Comparison of ENCODE assay signal across 16 cellular contexts in genomic region chr10:79023489-79024162, GRCh38. TPM values are rescaled to one million over a fixed set of nuclear protein-coding genes. Genes with fewer than 3 reads are reported as not detected.
DNase-seq lines count a peak whose midpoint lies in the region; ATAC-seq and TF ChIP-seq lines count a peak whose summit lies in the region.
"Had no signal": no experiment of that assay in that cellular context is flagged by ENCODE, and none has a peak within 500 bp of the region (broad histone marks: within the 10 kb centered on the region; RNA-seq: fewer than 3 reads in every experiment).

No MANE protein-coding gene starts in this region.

- peaks cover 7% of the 10 kb centered on the region for H3F3A ChIP-seq in MM.1S (ENCODE audit: insufficient read depth, low read length)

- H3K4me1 Mint-ChIP-seq in chondrocyte (ENCODE audit: low read depth), result peaks cover 3% of the 10 kb centered on the region

- H4K20me1 ChIP-seq in MM.1S (ENCODE audit: insufficient read depth, low read length), result no peaks in the 10 kb centered on the region

- no peak overlapping the region for H3K4me3 Mint-ChIP-seq in chondrocyte (ENCODE audit: unreplicated experiment)
- H3K4me3 Mint-ChIP-seq: activated CD8-positive, alpha-beta T cell treated with anti-CD3 and anti-CD28 coated beads for 36 hours had no signal

- DNase-seq in MM.1S (no peak), chondrocyte (ENCODE audit: low spot score) (peak; percentile 41), left lobe of liver (ENCODE audit: low spot score) (peak; percentile 87), gastrocnemius medialis (peak; percentile 30 to 74)
- DNase-seq: activated CD8-positive, alpha-beta T cell treated with anti-CD3 and anti-CD28 coated beads for 36 hours; mesendoderm; MV-4-11; NCI-H2171 treated with DMSO at 0.1 percent for 48 hours; SK-N-SH; stimulated activated CD4-positive, alpha-beta T cell treated with anti-CD3 and anti-CD28 coated beads, Interleukin-1b, Interleukin-23, amount 100 ng/mL, for 48 hours had no signal

- H3K9me3 ChIP-seq in MM.1S (replicated peaks; ENCODE audit: insufficient read depth, low read length) (no peaks in the 10 kb centered on the region), gastrocnemius medialis (no peaks in the 10 kb centered on the region)
- H3K9me3 ChIP-seq: SK-N-SH, thyroid gland had no signal

- H3K9ac ChIP-seq in MM.1S (ENCODE audit: low read length), result peak overlapping the region; percentile 63
- H3K9ac ChIP-seq: SK-N-SH had no signal

- peak overlapping the region; percentile 4; the same call in 1 of the 2 replicates for H2AFZ ChIP-seq in MM.1S (ENCODE audit: low read length)

- no peak for TF ChIP-seq POLR2A in gastrocnemius medialis (IDR thresholded peaks at IDR 0.05)

- intact Hi-C loops in gastrocnemius medialis (cut with DNase I; ENCODE audit: low total_unique reads), result loop anchor here (1.0 to 5.0 kb wide), 4 partner anchors 45 to 129 kb away; partner anchors contain the start of gene ZMIZ1

- no peaks in the 10 kb centered on the region for H3K79me2 ChIP-seq in MM.1S (ENCODE audit: low read length)

- H3K9me3 Mint-ChIP-seq in chondrocyte (ENCODE audit: low read depth), result no peaks in the 10 kb centered on the region
- H3K9me3 Mint-ChIP-seq: activated CD8-positive, alpha-beta T cell treated with anti-CD3 and anti-CD28 coated beads for 36 hours; activated T-helper 2 cell treated with anti-CD3 and anti-CD28 coated beads, Interferon-gamma antibody, Interleukin-2, Interleukin-4, amounts not matched to agents 10 μg/mL and 5 μg/mL and 100 μg/mL, durations not matched to agents 14 hours and 24 hours and 36 hours had no signal

- H3K4me2 ChIP-seq in MM.1S (ENCODE audit: low read depth, low read length), result peak overlapping the region; percentile 76
- H3K4me2 ChIP-seq: SK-N-SH had no signal

- peaks cover 21% of the 10 kb centered on the region for H3K4me1 ChIP-seq in MM.1S (ENCODE audit: low read length)
- H3K4me1 ChIP-seq in gastrocnemius medialis, result peaks cover 17 to 32% of the 10 kb centered on the region in 2 donors

- ATAC-seq in left lobe of liver (peak; percentile 53), gastrocnemius medialis (peak; percentile 16 to 54), GM18511 (IDR thresholded peaks at IDR 0.05; ENCODE audit: unreplicated experiment) (no peak), GM21723 (IDR thresholded peaks at IDR 0.05; ENCODE audit: unreplicated experiment) (no peak), HG03378 (IDR thresholded peaks at IDR 0.05; ENCODE audit: unreplicated experiment) (no peak)
- ATAC-seq: activated CD8-positive, alpha-beta T cell treated with anti-CD3 and anti-CD28 coated beads for 36 hours had no signal

- H3K36me3 Mint-ChIP-seq in chondrocyte (ENCODE audit: low read depth), result no peaks in the 10 kb centered on the region

- in situ Hi-C loops in gastrocnemius medialis (cut with MboI; ENCODE audit: low sequenced_read_pairs in 4 of 4), result no loop called here

- H3K27me3 ChIP-seq in MM.1S (replicated peaks; ENCODE audit: insufficient read depth, low read length) (no peaks in the 10 kb centered on the region), gastrocnemius medialis (no peaks in the 10 kb centered on the region)
- H3K27me3 ChIP-seq: thyroid gland had no signal

- H3K27ac Mint-ChIP-seq in chondrocyte (ENCODE audit: unreplicated experiment), result no peak overlapping the region
- H3K27ac Mint-ChIP-seq: activated T-helper 2 cell treated with anti-CD3 and anti-CD28 coated beads, Interferon-gamma antibody, Interleukin-2, Interleukin-4, amounts not matched to agents 10 μg/mL and 5 μg/mL and 100 μg/mL, durations not matched to agents 14 hours and 24 hours and 36 hours had no signal

- peak overlapping the region; percentile 91 for H3K27ac ChIP-seq in MM.1S (ENCODE audit: low read length)
- peak overlapping the region; percentile 89 to 91 (median 90) for H3K27ac ChIP-seq in gastrocnemius medialis
- H3K27ac ChIP-seq: C4-2B, thyroid gland had no signal

- H3K36me3 ChIP-seq in MM.1S (replicated peaks; ENCODE audit: insufficient read depth, low read length) (no peaks in the 10 kb centered on the region), gastrocnemius medialis (no peaks in the 10 kb centered on the region)
- H3K36me3 ChIP-seq: thyroid gland had no signal

- H3K9me2 ChIP-seq in MM.1S (replicated peaks; ENCODE audit: insufficient read depth, low read length), result no peaks in the 10 kb centered on the region
- H3K9me2 ChIP-seq: SK-N-SH had no signal

- H3K27me3 Mint-ChIP-seq in chondrocyte (ENCODE audit: low read depth), result peaks cover 2% of the 10 kb centered on the region
- H3K27me3 Mint-ChIP-seq: activated CD8-positive, alpha-beta T cell treated with anti-CD3 and anti-CD28 coated beads for 36 hours had no signal

- TF ChIP-seq CTCF in MM.1S (IDR thresholded peaks at IDR 0.05; ENCODE audit: low read length), result no peak
- no peak for TF ChIP-seq CTCF in chondrocyte (IDR thresholded peaks at IDR 0.05)
- TF ChIP-seq CTCF in gastrocnemius medialis (IDR thresholded peaks at IDR 0.05 in 4 of 5, conservative IDR thresholded peaks at IDR 0.05 in 1 of 5), result no peak

- H3K4me3 ChIP-seq in MM.1S (ENCODE audit: low read length), result peak overlapping the region; percentile 14; the same call in 1 of the 2 replicates
- no peak overlapping the region for H3K4me3 ChIP-seq in gastrocnemius medialis
- H3K4me3 ChIP-seq: thyroid gland had no signal

RNA-seq across cellular contexts. Expression of gene ZMIZ1, which starts 45.1 kb away (rescaled TPM):
- 46.2 to 74.6 TPM (median 48.7 TPM) in 3 replicates for total RNA-seq in chondrocyte
- total RNA-seq in left lobe of liver, result 15.0 TPM
- 10 to 100 TPM; 22.7 to 37.5 (median 31.7) TPM for total RNA-seq in gastrocnemius medialis

Comparison
In these comparisons a context has a peak if more than half of its experiments do, and no peak if none do; other contexts are left out.
1. ATAC-seq: peak in left lobe of liver (single experiment) and gastrocnemius medialis (2 of 2); none in GM18511 (single experiment), GM21723 (single experiment) and HG03378 (single experiment).